In the genomic region with DNA sequence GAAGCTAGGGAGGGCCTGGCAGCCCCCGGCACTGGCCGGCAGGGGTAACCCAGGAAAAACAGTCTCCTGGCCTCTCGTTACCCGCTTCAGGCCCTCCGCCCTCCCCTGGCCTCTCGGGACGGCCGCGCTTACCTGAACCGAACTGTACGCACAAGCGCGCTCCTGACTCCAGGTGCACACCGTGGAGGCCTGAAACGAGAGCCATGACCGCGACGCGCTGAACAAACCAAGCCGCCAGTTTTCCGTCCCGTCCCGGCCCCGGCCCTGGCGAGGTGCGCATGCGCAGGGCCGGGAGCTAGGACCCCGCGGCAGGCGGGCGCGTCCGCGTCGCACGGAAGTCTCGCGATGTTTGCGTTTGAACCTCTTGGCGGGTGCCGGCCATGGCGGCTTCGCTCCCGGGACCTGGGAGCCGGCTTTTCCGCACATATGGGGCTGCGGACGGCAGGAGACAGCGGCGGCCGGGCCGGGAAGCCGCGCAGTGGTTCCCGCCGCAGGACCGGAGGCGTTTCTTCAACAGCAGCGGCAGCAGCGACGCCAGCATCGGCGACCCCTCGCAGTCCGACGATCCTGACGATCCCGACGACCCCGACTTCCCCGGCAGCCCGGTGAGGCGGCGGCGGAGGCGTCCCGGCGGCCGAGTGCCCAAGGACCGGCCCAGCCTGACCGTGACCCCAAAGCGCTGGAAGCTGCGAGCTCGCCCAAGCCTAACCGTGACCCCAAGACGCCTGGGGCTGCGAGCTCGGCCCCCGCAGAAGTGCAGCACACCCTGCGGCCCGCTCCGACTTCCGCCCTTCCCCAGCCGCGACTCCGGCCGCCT, we compare ENCODE assay signal across 8 cellular contexts. TPM values are rescaled to one million over a fixed set of nuclear protein-coding genes. Genes with fewer than 3 reads are reported as not detected.
A peak's percentile ranks its signal among the peaks of the same experiment; 100 is the strongest.
DNase-seq lines count a peak whose midpoint lies in the region; ATAC-seq and TF ChIP-seq lines count a peak whose summit lies in the region.

Gene HASPIN (plus strand): TSS at position 348 of the 817 bp plus-strand sequence. CDS start 33 bp downstream, at position 381.

- H3K27me3 Mint-ChIP-seq in activated CD4-positive, alpha-beta T cell treated with anti-CD3 and anti-CD28 coated beads for 36 hours = no peaks in the 10 kb centered on the region

- peak; percentile 48 for TF ChIP-seq CTCF in choroid plexus epithelial cell (conservative IDR thresholded peaks at IDR 0.05; ENCODE audit: low read depth, low read length)

- peak within 1 kb of the TSS; percentile 93 for H3K27ac Mint-ChIP-seq in activated CD4-positive, alpha-beta T cell treated with anti-CD3 and anti-CD28 coated beads for 36 hours

- DNase-seq in AML-193 (lab: John Stamatoyannopoulos, UW) = peak; percentile 59 to 66
- DNase-seq in NCI-H446 treated with DMSO at 0.1 percent for 48 hours (lab: John Stamatoyannopoulos, UW) = peak; percentile 61
- peak; percentile 96 for DNase-seq in activated CD4-positive, alpha-beta T cell treated with anti-CD3 and anti-CD28 coated beads for 36 hours
- peak; percentile 89 for DNase-seq in choroid plexus epithelial cell (ENCODE audit: low read depth)
- DNase-seq in stimulated activated CD4-positive, alpha-beta T cell treated with anti-CD3 and anti-CD28 coated beads, Interleukin-1b, Interleukin-23, amount 100 ng/mL, for 4 hours (ENCODE audit: low read depth in 2 of 2) = peak; percentile 91 to 92

- H3K4me3 ChIP-seq in choroid plexus epithelial cell (ENCODE audit: low read depth, low read length) = peak within 1 kb of the TSS; percentile 98

- CTCF ChIA-PET in activated CD4-positive, alpha-beta T cell treated with anti-CD3 and anti-CD28 coated beads for 36 hours (lab: Charles Lee) = interaction anchor here (0.7 to 2.8 kb wide), 11 partner anchors 8 to 123 kb away, joined by 3 to 22 read pairs (median 5); partner anchors contain the start of gene P2RX5

- H3K9me3 Mint-ChIP-seq in activated CD4-positive, alpha-beta T cell treated with anti-CD3 and anti-CD28 coated beads for 36 hours (ENCODE audit: low read depth) = no peaks in the 10 kb centered on the region

- H3K36me3 Mint-ChIP-seq in activated CD4-positive, alpha-beta T cell treated with anti-CD3 and anti-CD28 coated beads for 36 hours (ENCODE audit: low read depth) = peaks cover 67% of the 10 kb centered on the region

- intact Hi-C loops in activated CD4-positive, alpha-beta T cell treated with anti-CD3 and anti-CD28 coated beads for 36 hours (cut with DNase I, micrococcal nuclease) = loop anchor here (1.0 to 10.0 kb wide), 16 partner anchors 12 to 1889 kb away; partner anchors contain the start of genes ATP2A3 (in 1 of the 2), CAMKK1 (in 1 of the 2), CTNS (in 1 of the 2) and CYB5D2 (in 1 of the 2)

- H3K27me3 ChIP-seq in layer of hippocampus (ENCODE audit: control insufficient read depth, insufficient read depth, low read length) = no peaks in the 10 kb centered on the region

- H3K27ac ChIP-seq in layer of hippocampus (ENCODE audit: low read depth, low read length) = peak within 1 kb of the TSS; percentile 85

- ATAC-seq in GM19035 (IDR thresholded peaks at IDR 0.05; ENCODE audit: unreplicated experiment) = peak; percentile 87
- ATAC-seq in HG03354 (IDR thresholded peaks at IDR 0.05; ENCODE audit: poor library complexity, severe bottlenecking, unreplicated experiment) = peak; percentile 85
- ATAC-seq in activated CD4-positive, alpha-beta T cell treated with anti-CD3 and anti-CD28 coated beads for 36 hours = peak; percentile 86

- POLR2A ChIA-PET in activated CD4-positive, alpha-beta T cell treated with anti-CD3 and anti-CD28 coated beads for 36 hours (lab: Charles Lee) = interaction anchor here (0.5 to 2.9 kb wide), 7 partner anchors 11 to 1184 kb away, joined by 3 to 13 read pairs (median 4); no protein-coding TSS in a partner anchor

- peak within 1 kb of the TSS; percentile 83 for H3K4me3 Mint-ChIP-seq in activated CD4-positive, alpha-beta T cell treated with anti-CD3 and anti-CD28 coated beads for 36 hours

- peaks cover 58% of the 10 kb centered on the region for H3K4me1 Mint-ChIP-seq in activated CD4-positive, alpha-beta T cell treated with anti-CD3 and anti-CD28 coated beads for 36 hours

RNA-seq across cellular contexts. Expression of gene HASPIN, which starts in this region (rescaled TPM):
- 10 to 100 TPM; 21.0 to 25.2 TPM for total RNA-seq in activated CD4-positive, alpha-beta T cell treated with anti-CD3 and anti-CD28 coated beads for 36 hours

Comparison
In these comparisons a context has a peak if more than half of its experiments do, and no peak if none do; other contexts are left out.
1. Peak in every context shown above with its lines: DNase-seq, ATAC-seq, H3K4me3 ChIP-seq and H3K27ac ChIP-seq.